In genomic region chr12:52181757-52182156, GRCh38 we compare ENCODE assay signal across 9 cellular contexts. TPM values are rescaled to one million over a fixed set of nuclear protein-coding genes. Genes with fewer than 3 reads are reported as not detected.
DNase-seq lines count a peak whose midpoint lies in the region; TF ChIP-seq lines count a peak whose summit lies in the region.
"Had no signal": no experiment of that assay in that cellular context is flagged by ENCODE, and none has a peak within 500 bp of the region (broad histone marks: within the 10 kb centered on the region; RNA-seq: fewer than 3 reads in every experiment).

No MANE protein-coding gene starts in this region.

- DNase-seq in M059J (ENCODE audit: low read depth) (peak; percentile 86), SJSA1 (ENCODE audit: low read depth in 1 of 2, low spot score in 2 of 2) (peak; percentile 65 to 78), iPS-NIHi7 (ENCODE audit: extremely low spot score) (peak; percentile 80), tibial artery (no peak), stomach (no peak), G401 (ENCODE audit: low spot score) (no peak), GF-D8 (lab: John Stamatoyannopoulos, UW) (no peak)
- DNase-seq: activated CD4-positive, alpha-beta memory T cell treated with anti-CD3 and anti-CD28 coated beads for 36 hours had no signal

- H4K20me1 ChIP-seq in BLaER1 treated with 17β-estradiol and CSF1 and Interleukin-3, amounts not matched to agents 10 nM and 100 nM, result no peaks in the 10 kb centered on the region

- no peak for TF ChIP-seq EP300 in stomach (IDR thresholded peaks at IDR 0.05)

- no peaks in the 10 kb centered on the region for H3K27me3 ChIP-seq in BLaER1 treated with 17β-estradiol and CSF1 and Interleukin-3, amounts not matched to agents 10 nM and 100 nM
- H3K27me3 ChIP-seq in SJSA1 (replicated peaks) (no peaks in the 10 kb centered on the region), tibial artery (no peaks in the 10 kb centered on the region), stomach (no peaks in the 10 kb centered on the region)

- no peak for TF ChIP-seq CTCF in tibial artery (IDR thresholded peaks at IDR 0.05)
- no peak for TF ChIP-seq CTCF in stomach (IDR thresholded peaks at IDR 0.05)

- H3K36me3 ChIP-seq in BLaER1 treated with 17β-estradiol and CSF1 and Interleukin-3, amounts not matched to agents 10 nM and 100 nM, result no peaks in the 10 kb centered on the region
- H3K36me3 ChIP-seq in SJSA1 (peaks cover 37% of the 10 kb centered on the region), tibial artery (no peaks in the 10 kb centered on the region), stomach (no peaks in the 10 kb centered on the region)

- no peak for TF ChIP-seq POLR2A in stomach (IDR thresholded peaks at IDR 0.05)

- peak overlapping the region in 9 of 11 experiments; percentile 15 to 99 (median 36); a peak in 12 of 22 replicates for H3K4me2 ChIP-seq in BLaER1 treated with 17β-estradiol and CSF1 and Interleukin-3, amounts not matched to agents 10 nM and 100 nM

- no peak overlapping the region for H3K9ac ChIP-seq in BLaER1 treated with 17β-estradiol and CSF1 and Interleukin-3, amounts not matched to agents 10 nM and 100 nM

- 66 to 74% (median 73%) methylated on average over 9 of the region's 9 CpGs for WGBS in stomach, 5 donors

- no peak overlapping the region for H3K4me3 ChIP-seq in BLaER1 treated with 17β-estradiol and CSF1 and Interleukin-3, amounts not matched to agents 10 nM and 100 nM
- H3K4me3 ChIP-seq in SJSA1 (no peak overlapping the region), tibial artery (no peak overlapping the region), stomach (no peak overlapping the region)

- in situ Hi-C loops in G401 (cut with HindIII; ENCODE audit: low sequenced_read_pairs), result no loop called here

- intact Hi-C loops in tibial artery (cut with DNase I; ENCODE audit: low total_unique reads), result no loop called here
- intact Hi-C loops in stomach (cut with DNase I; ENCODE audit: low total_unique reads), result no loop called here

- peak overlapping the region in 1 of 11 experiments; percentile 5; a peak in 1 of 22 replicates for H3K27ac ChIP-seq in BLaER1 treated with 17β-estradiol and CSF1 and Interleukin-3, amounts not matched to agents 10 nM and 100 nM
- H3K27ac ChIP-seq in SJSA1, result peak overlapping the region; percentile 60
- no peak overlapping the region for H3K27ac ChIP-seq in tibial artery
- no peak overlapping the region for H3K27ac ChIP-seq in stomach

- no peaks in the 10 kb centered on the region for H3K9me3 ChIP-seq in BLaER1 treated with 17β-estradiol and CSF1 and Interleukin-3, amounts not matched to agents 10 nM and 100 nM (replicated peaks in 1 of 11)
- H3K9me3 ChIP-seq in SJSA1 (replicated peaks) (no peaks in the 10 kb centered on the region), tibial artery (no peaks in the 10 kb centered on the region), stomach (no peaks in the 10 kb centered on the region)

- H3K4me1 ChIP-seq in BLaER1 treated with 17β-estradiol and CSF1 and Interleukin-3, amounts not matched to agents 10 nM and 100 nM, result peaks cover 66 to 83% (median 73%) of the 10 kb centered on the region in 10 experiments
- peaks cover 60% of the 10 kb centered on the region for H3K4me1 ChIP-seq in SJSA1 (replicated peaks)
- H3K4me1 ChIP-seq in tibial artery, result peaks cover 0 to 42% (median 25%) of the 10 kb centered on the region in 4 donors
- H3K4me1 ChIP-seq in stomach, result peaks cover 0 to 30% (median 16%) of the 10 kb centered on the region in 4 donors

RNA-seq across cellular contexts. Expression of gene KRT80, which starts 10.1 kb away (rescaled TPM):
- total RNA-seq in M059J (2014; rRNA removed; shearing (Covaris generic)), result 36.6 and 52.7 TPM in 2 replicates
- 1.5 and 4.0 TPM in 2 replicates for total RNA-seq in SJSA1 (2014; rRNA removed; shearing (Covaris generic))
- under 1 TPM in 3 of 5 donors, not detected in 2; 0.29 to 0.45 (median 0.37) TPM for total RNA-seq in stomach
- polyA plus RNA-seq in stomach, result 1 to 10 TPM in 2 of 3 donors, not detected in 1; 3.1 to 3.7 TPM
- total RNA-seq in G401 (2014; rRNA removed; shearing (Covaris generic)), result 0.37 and 0.44 TPM in 2 replicates
- total RNA-seq: activated CD4-positive, alpha-beta memory T cell treated with anti-CD3 and anti-CD28 coated beads for 36 hours had no signal

RNA-seq across cellular contexts. Expression of gene KRT7, which starts 51.3 kb away (rescaled TPM):
- 3.0 and 8.4 TPM in 2 replicates for total RNA-seq in M059J (2014; rRNA removed; shearing (Covaris generic))
- total RNA-seq in SJSA1 (2014; rRNA removed; shearing (Covaris generic)), result 2.1 and 16.1 TPM in 2 replicates
- total RNA-seq in stomach, result 100 to 1,000 TPM in 1 of 5 donors, 10 to 100 TPM in 2, not detected in 2; 47.0 to 186 (median 95.8) TPM
- 100 to 1,000 TPM in 2 of 3 donors, 1 to 10 TPM in 1; 6.4 to 214 (median 138) TPM for polyA plus RNA-seq in stomach
- total RNA-seq in G401 (2014; rRNA removed; shearing (Covaris generic)), result 0.49 TPM in 1 of 2 replicates, not detected in the other

Comparison
In these comparisons a context has a peak if more than half of its experiments do, and no peak if none do; other contexts are left out.
1. DNase-seq: peak in M059J (single experiment), SJSA1 (2 of 2) and iPS-NIHi7 (single experiment); none in tibial artery (0 of 2), stomach (single experiment), G401 (single experiment) and GF-D8 (single experiment).